In the genomic region with DNA sequence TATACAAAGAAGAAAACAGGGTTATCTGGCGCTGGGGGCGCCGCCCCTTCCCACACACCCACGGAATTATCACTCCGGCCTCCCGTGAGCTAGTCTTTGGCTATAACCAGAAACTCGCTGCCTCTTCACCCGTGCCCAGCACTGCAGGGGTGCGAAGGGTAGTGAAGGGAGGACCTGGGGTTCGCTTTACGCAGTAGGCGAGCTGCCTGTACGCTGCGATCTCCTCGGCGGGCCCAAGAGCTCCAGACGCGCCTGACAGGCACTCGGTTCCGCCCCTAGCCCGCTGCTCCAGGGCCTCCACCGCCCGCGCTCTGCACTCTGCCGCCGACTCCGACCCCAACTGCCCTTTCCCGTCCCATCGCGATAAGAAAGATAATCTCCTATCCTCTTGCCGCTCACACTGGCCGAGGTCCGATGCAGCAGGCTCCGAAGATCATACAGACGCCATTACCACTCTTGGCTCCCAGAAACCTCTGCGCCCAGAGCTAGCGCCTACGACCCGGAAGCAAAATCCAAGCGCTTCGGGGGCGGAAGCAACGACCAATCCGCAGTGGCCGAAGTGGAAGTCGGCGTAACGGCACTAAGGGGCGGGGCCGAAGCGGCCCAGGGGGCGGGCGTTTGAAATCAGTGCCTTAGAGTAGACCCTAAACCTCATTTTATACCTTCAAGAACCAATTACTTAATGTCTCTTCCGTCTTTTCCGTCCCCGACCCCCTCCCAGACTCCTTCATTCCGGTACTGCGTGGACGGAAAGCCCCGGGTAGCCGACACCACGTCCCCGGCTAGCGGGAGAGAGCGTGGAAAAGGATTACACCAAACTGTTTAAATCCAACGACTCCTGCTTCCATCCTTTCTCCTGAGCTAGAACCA, we compare ENCODE assay signal across 1 cellular context.
TF ChIP-seq lines count a peak whose summit lies in the region.

A gene (minus strand): TSS at position 458 of the 870 bp plus-strand sequence. CDS start 1,371 bp downstream, outside the sequence.
A gene (plus strand): TSS at position 611 of the 870 bp plus-strand sequence. CDS start 23,664 bp downstream, outside the sequence.

TF ChIP-seq in HepG2, 621 proteins besides CTCF, POLR2A, EP300 and RAD21 (continued from another document and continues in another):
- TF ChIP-seq, protein P1, sequence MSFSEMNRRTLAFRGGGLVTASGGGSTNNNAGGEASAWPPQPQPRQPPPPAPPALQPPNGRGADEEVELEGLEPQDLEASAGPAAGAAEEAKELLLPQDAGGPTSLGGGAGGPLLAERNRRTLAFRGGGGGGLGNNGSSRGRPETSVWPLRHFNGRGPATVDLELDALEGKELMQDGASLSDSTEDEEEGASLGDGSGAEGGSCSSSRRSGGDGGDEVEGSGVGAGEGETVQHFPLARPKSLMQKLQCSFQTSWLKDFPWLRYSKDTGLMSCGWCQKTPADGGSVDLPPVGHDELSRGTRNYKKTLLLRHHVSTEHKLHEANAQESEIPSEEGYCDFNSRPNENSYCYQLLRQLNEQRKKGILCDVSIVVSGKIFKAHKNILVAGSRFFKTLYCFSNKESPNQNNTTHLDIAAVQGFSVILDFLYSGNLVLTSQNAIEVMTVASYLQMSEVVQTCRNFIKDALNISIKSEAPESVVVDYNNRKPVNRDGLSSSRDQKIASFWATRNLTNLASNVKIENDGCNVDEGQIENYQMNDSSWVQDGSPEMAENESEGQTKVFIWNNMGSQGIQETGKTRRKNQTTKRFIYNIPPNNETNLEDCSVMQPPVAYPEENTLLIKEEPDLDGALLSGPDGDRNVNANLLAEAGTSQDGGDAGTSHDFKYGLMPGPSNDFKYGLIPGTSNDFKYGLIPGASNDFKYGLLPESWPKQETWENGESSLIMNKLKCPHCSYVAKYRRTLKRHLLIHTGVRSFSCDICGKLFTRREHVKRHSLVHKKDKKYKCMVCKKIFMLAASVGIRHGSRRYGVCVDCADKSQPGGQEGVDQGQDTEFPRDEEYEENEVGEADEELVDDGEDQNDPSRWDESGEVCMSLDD (CRISPR knock-in tag; IDR thresholded peaks at IDR 0.05; ENCODE audit: borderline replicate concordance), result no peak
- TF ChIP-seq MEF2D (CRISPR knock-in tag; IDR thresholded peaks at IDR 0.05) (0 out of 2 replicates have a peak, but pooled peaks have one; percentile 24), AHR (CRISPR knock-in tag; IDR thresholded peaks at IDR 0.05) (no peak), HNRNPL (IDR thresholded peaks at IDR 0.05; ENCODE audit: low read depth, low read length) (no peak), ZNF75D (CRISPR knock-in tag; IDR thresholded peaks at IDR 0.05; ENCODE audit: borderline replicate concordance) (no peak), ZNF546 (CRISPR knock-in tag; conservative IDR thresholded peaks at IDR 0.05) (no peak), POLR2AphosphoS5 (IDR thresholded peaks at IDR 0.05; ENCODE audit: low read depth, low read length) (peak; percentile 93), HNF4G (IDR thresholded peaks at IDR 0.05; ENCODE audit: borderline replicate concordance, low read depth, low read length) (peak; percentile 23; the same call in 1 of the 2 replicates), HNF4G (CRISPR knock-in tag; IDR thresholded peaks at IDR 0.05; ENCODE audit: borderline replicate concordance, low read depth) (no peak), SOX5 (CRISPR knock-in tag; IDR thresholded peaks at IDR 0.05; ENCODE audit: borderline replicate concordance) (no peak), ZNF232 (CRISPR knock-in tag; IDR thresholded peaks at IDR 0.05; ENCODE audit: borderline replicate concordance) (no peak), ZNF143 (CRISPR knock-in tag; IDR thresholded peaks at IDR 0.05) (peak; percentile 94), FOSL1 (CRISPR knock-in tag; IDR thresholded peaks at IDR 0.05; ENCODE audit: borderline replicate concordance) (no peak), ZNF251 (CRISPR knock-in tag; IDR thresholded peaks at IDR 0.05) (no peak), ZMYM4 (CRISPR knock-in tag; IDR thresholded peaks at IDR 0.05) (peak; percentile 92), ARNT (IDR thresholded peaks at IDR 0.05) (no peak), ZNF274 (CRISPR knock-in tag; IDR thresholded peaks at IDR 0.05) (0 out of 2 replicates have a peak, but pooled peaks have one; percentile 41), ZNF124 (CRISPR knock-in tag; IDR thresholded peaks at IDR 0.05) (peak; percentile 57; the same call in 1 of the 2 replicates), HDAC2 (CRISPR knock-in tag; IDR thresholded peaks at IDR 0.05) (peak; percentile 62), ZNF317 (CRISPR knock-in tag; IDR thresholded peaks at IDR 0.05) (0 out of 2 replicates have a peak, but pooled peaks have one; percentile 29), TCF7L2 (IDR thresholded peaks at IDR 0.05; ENCODE audit: low read depth, low read length) (no peak), ZSCAN12 (CRISPR knock-in tag; IDR thresholded peaks at IDR 0.05) (no peak), ZNF264 (CRISPR knock-in tag; IDR thresholded peaks at IDR 0.05) (peak; percentile 17; the same call in 1 of the 2 replicates), ESRRA (CRISPR knock-in tag; IDR thresholded peaks at IDR 0.05; ENCODE audit: low read depth) (peak; percentile 47; the same call in 1 of the 2 replicates), GABPA (IDR thresholded peaks at IDR 0.05; ENCODE audit: low read depth, low read length) (peak; percentile 91), GABPA (CRISPR knock-in tag; IDR thresholded peaks at IDR 0.05; ENCODE audit: low read depth) (peak; percentile 99), CC2D1A (CRISPR knock-in tag; IDR thresholded peaks at IDR 0.05) (no peak), ZNF331 (CRISPR knock-in tag; IDR thresholded peaks at IDR 0.05) (0 out of 2 replicates have a peak, but pooled peaks have one; percentile 24), CBX1 (IDR thresholded peaks at IDR 0.05; ENCODE audit: low read depth) (peak; percentile 46), ZFP36L1 (CRISPR knock-in tag; IDR thresholded peaks at IDR 0.05) (no peak), TEAD2 (CRISPR knock-in tag; IDR thresholded peaks at IDR 0.05) (no peak), ZNF781 (CRISPR knock-in tag; IDR thresholded peaks at IDR 0.05; ENCODE audit: borderline replicate concordance, not compliant biosample characterization) (no peak), ZNF205 (CRISPR knock-in tag; IDR thresholded peaks at IDR 0.05) (0 out of 2 replicates have a peak, but pooled peaks have one; percentile 38), YY1 (IDR thresholded peaks at IDR 0.05; ENCODE audit: insufficient read depth, insufficient replicate concordance, low read depth, low read length) (peak; percentile 94), ZNF101 (CRISPR knock-in tag; IDR thresholded peaks at IDR 0.05; ENCODE audit: borderline replicate concordance, low read depth) (no peak), SIN3B (IDR thresholded peaks at IDR 0.05; ENCODE audit: low read length) (peak; percentile 78), MYNN (CRISPR knock-in tag; IDR thresholded peaks at IDR 0.05; ENCODE audit: low read depth) (no peak), DMAP1 (CRISPR knock-in tag; IDR thresholded peaks at IDR 0.05) (peak; percentile 76; the same call in 1 of the 2 replicates), FOXA3 (CRISPR knock-in tag; IDR thresholded peaks at IDR 0.05) (0 out of 2 replicates have a peak, but pooled peaks have one; percentile 16), ISX (CRISPR knock-in tag; conservative IDR thresholded peaks at IDR 0.05) (no peak), GLI4 (CRISPR knock-in tag; IDR thresholded peaks at IDR 0.05; ENCODE audit: borderline replicate concordance) (no peak), ZNF12 (CRISPR knock-in tag; IDR thresholded peaks at IDR 0.05) (no peak)
- TF ChIP-seq, protein P2, sequence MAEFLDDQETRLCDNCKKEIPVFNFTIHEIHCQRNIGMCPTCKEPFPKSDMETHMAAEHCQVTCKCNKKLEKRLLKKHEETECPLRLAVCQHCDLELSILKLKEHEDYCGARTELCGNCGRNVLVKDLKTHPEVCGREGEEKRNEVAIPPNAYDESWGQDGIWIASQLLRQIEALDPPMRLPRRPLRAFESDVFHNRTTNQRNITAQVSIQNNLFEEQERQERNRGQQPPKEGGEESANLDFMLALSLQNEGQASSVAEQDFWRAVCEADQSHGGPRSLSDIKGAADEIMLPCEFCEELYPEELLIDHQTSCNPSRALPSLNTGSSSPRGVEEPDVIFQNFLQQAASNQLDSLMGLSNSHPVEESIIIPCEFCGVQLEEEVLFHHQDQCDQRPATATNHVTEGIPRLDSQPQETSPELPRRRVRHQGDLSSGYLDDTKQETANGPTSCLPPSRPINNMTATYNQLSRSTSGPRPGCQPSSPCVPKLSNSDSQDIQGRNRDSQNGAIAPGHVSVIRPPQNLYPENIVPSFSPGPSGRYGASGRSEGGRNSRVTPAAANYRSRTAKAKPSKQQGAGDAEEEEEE (CRISPR knock-in tag; IDR thresholded peaks at IDR 0.05; ENCODE audit: borderline replicate concordance), result no peak
- TF ChIP-seq, protein P3, sequence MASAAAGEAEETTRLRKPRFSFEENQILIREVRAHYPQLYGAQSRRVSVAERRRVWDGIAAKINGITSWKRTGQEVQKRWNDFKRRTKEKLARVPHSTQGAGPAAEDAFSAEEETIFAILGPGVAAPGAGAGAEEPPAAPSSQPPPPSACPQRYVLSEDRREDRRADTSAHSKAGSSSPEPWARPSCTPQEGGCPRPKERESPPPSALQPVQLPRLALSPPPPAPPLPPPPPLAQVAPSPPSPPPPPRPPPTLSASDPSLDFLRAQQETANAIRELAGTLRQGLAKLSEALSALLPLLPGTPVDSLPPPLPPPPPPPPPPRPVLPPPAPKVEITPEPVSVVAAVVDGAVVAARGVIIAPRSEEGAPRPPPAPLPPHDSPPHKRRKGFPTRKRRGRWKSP (CRISPR knock-in tag; IDR thresholded peaks at IDR 0.05), result no peak
- TF ChIP-seq, protein P4, sequence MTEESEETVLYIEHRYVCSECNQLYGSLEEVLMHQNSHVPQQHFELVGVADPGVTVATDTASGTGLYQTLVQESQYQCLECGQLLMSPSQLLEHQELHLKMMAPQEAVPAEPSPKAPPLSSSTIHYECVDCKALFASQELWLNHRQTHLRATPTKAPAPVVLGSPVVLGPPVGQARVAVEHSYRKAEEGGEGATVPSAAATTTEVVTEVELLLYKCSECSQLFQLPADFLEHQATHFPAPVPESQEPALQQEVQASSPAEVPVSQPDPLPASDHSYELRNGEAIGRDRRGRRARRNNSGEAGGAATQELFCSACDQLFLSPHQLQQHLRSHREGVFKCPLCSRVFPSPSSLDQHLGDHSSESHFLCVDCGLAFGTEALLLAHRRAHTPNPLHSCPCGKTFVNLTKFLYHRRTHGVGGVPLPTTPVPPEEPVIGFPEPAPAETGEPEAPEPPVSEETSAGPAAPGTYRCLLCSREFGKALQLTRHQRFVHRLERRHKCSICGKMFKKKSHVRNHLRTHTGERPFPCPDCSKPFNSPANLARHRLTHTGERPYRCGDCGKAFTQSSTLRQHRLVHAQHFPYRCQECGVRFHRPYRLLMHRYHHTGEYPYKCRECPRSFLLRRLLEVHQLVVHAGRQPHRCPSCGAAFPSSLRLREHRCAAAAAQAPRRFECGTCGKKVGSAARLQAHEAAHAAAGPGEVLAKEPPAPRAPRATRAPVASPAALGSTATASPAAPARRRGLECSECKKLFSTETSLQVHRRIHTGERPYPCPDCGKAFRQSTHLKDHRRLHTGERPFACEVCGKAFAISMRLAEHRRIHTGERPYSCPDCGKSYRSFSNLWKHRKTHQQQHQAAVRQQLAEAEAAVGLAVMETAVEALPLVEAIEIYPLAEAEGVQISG (CRISPR knock-in tag; IDR thresholded peaks at IDR 0.05), result peak; percentile 88
- TF ChIP-seq, protein P5, sequence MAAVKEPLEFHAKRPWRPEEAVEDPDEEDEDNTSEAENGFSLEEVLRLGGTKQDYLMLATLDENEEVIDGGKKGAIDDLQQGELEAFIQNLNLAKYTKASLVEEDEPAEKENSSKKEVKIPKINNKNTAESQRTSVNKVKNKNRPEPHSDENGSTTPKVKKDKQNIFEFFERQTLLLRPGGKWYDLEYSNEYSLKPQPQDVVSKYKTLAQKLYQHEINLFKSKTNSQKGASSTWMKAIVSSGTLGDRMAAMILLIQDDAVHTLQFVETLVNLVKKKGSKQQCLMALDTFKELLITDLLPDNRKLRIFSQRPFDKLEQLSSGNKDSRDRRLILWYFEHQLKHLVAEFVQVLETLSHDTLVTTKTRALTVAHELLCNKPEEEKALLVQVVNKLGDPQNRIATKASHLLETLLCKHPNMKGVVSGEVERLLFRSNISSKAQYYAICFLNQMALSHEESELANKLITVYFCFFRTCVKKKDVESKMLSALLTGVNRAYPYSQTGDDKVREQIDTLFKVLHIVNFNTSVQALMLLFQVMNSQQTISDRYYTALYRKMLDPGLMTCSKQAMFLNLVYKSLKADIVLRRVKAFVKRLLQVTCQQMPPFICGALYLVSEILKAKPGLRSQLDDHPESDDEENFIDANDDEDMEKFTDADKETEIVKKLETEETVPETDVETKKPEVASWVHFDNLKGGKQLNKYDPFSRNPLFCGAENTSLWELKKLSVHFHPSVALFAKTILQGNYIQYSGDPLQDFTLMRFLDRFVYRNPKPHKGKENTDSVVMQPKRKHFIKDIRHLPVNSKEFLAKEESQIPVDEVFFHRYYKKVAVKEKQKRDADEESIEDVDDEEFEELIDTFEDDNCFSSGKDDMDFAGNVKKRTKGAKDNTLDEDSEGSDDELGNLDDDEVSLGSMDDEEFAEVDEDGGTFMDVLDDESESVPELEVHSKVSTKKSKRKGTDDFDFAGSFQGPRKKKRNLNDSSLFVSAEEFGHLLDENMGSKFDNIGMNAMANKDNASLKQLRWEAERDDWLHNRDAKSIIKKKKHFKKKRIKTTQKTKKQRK (IDR thresholded peaks at IDR 0.05; ENCODE audit: low read length), result no peak
- TF ChIP-seq, protein P6, sequence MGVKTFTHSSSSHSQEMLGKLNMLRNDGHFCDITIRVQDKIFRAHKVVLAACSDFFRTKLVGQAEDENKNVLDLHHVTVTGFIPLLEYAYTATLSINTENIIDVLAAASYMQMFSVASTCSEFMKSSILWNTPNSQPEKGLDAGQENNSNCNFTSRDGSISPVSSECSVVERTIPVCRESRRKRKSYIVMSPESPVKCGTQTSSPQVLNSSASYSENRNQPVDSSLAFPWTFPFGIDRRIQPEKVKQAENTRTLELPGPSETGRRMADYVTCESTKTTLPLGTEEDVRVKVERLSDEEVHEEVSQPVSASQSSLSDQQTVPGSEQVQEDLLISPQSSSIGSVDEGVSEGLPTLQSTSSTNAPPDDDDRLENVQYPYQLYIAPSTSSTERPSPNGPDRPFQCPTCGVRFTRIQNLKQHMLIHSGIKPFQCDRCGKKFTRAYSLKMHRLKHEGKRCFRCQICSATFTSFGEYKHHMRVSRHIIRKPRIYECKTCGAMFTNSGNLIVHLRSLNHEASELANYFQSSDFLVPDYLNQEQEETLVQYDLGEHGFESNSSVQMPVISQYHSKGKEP (CRISPR knock-in tag; IDR thresholded peaks at IDR 0.05), result no peak
- TF ChIP-seq, protein P7, sequence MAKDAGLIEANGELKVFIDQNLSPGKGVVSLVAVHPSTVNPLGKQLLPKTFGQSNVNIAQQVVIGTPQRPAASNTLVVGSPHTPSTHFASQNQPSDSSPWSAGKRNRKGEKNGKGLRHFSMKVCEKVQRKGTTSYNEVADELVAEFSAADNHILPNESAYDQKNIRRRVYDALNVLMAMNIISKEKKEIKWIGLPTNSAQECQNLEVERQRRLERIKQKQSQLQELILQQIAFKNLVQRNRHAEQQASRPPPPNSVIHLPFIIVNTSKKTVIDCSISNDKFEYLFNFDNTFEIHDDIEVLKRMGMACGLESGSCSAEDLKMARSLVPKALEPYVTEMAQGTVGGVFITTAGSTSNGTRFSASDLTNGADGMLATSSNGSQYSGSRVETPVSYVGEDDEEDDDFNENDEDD (CRISPR knock-in tag; IDR thresholded peaks at IDR 0.05; ENCODE audit: borderline replicate concordance), result peak; percentile 92
- TF ChIP-seq, protein P8, sequence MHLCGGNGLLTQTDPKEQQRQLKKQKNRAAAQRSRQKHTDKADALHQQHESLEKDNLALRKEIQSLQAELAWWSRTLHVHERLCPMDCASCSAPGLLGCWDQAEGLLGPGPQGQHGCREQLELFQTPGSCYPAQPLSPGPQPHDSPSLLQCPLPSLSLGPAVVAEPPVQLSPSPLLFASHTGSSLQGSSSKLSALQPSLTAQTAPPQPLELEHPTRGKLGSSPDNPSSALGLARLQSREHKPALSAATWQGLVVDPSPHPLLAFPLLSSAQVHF (CRISPR knock-in tag; IDR thresholded peaks at IDR 0.05), result no peak
